In genomic region chr10:117135026-117135372, GRCh38 we compare ENCODE assay signal across 2 cellular contexts.
TF ChIP-seq lines count a peak whose summit lies in the region.

No MANE protein-coding gene starts in this region.

TF ChIP-seq in H1, 55 proteins besides CTCF, POLR2A, EP300 and RAD21 (continued from another document):
- TF ChIP-seq SUZ12 (IDR thresholded peaks at IDR 0.05; ENCODE audit: low read length) (peak; percentile 96), RNF2 (IDR thresholded peaks at IDR 0.05; ENCODE audit: borderline replicate concordance, low read depth, low read length, missing control alignments, poor library complexity, severe bottlenecking) (peak; percentile 60), EZH2 (IDR thresholded peaks at IDR 0.05; ENCODE audit: low read depth, low read length, severe bottlenecking) (peak; percentile 94)

TF ChIP-seq in SK-N-SH treated with all-trans-retinoic acid at 6 μM for 48 hours, 23 proteins besides CTCF, POLR2A, EP300 and RAD21:
- TF ChIP-seq ZNF70 (CRISPR knock-in tag; IDR thresholded peaks at IDR 0.05) (no peak), TCF4 (CRISPR knock-in tag; IDR thresholded peaks at IDR 0.05; ENCODE audit: borderline replicate concordance) (no peak), ZNF8 (CRISPR knock-in tag; IDR thresholded peaks at IDR 0.05) (no peak), SNAI2 (CRISPR knock-in tag; IDR thresholded peaks at IDR 0.05) (no peak), PATZ1 (CRISPR knock-in tag; IDR thresholded peaks at IDR 0.05; ENCODE audit: borderline replicate concordance) (no peak), PPARA (CRISPR knock-in tag; IDR thresholded peaks at IDR 0.05; ENCODE audit: borderline replicate concordance) (no peak), ZFP3 (CRISPR knock-in tag; IDR thresholded peaks at IDR 0.05) (no peak), OSR1 (CRISPR knock-in tag; IDR thresholded peaks at IDR 0.05) (no peak), TSHZ2 (CRISPR knock-in tag; IDR thresholded peaks at IDR 0.05) (no peak), ZNF565 (CRISPR knock-in tag; conservative IDR thresholded peaks at IDR 0.05; ENCODE audit: low read depth) (no peak)
TF ChIP-seq in SK-N-SH treated with all-trans-retinoic acid at 6 μM for 48 hours: peak in this region for 0.
